ENCODE assay signal across 11 cellular contexts in genomic region chr4:165700855-165701254, GRCh38.
DNase-seq lines count a peak whose midpoint lies in the region; ATAC-seq and TF ChIP-seq lines count a peak whose summit lies in the region.
"Had no signal": no experiment of that assay in that cellular context is flagged by ENCODE, and none has a peak within 500 bp of the region (broad histone marks: within the 10 kb centered on the region; RNA-seq: fewer than 3 reads in every experiment).

No MANE protein-coding gene starts in this region.

- H3K9me3 Mint-ChIP-seq in CD4-positive, alpha-beta T cell = no peaks in the 10 kb centered on the region
- H3K9me3 Mint-ChIP-seq: activated naive CD8-positive, alpha-beta T cell treated with anti-CD3 and anti-CD28 coated beads for 36 hours had no signal

- H3K27ac Mint-ChIP-seq in CD4-positive, alpha-beta T cell = no peak overlapping the region
- H3K27ac Mint-ChIP-seq: activated naive CD8-positive, alpha-beta T cell treated with anti-CD3 and anti-CD28 coated beads for 36 hours had no signal

- DNase-seq in GM06990 (ENCODE audit: extremely low read depth, insufficient read length) = no peak
- DNase-seq in OCI-LY7 (ENCODE audit: low spot score) = peak; percentile 4
- DNase-seq in iPS-NIHi11 (ENCODE audit: low spot score) = peak; percentile 40
- DNase-seq in medulla oblongata (ENCODE audit: extremely low spot score) = no peak
- DNase-seq in SKM-1 (lab: John Stamatoyannopoulos, UW; ENCODE audit: unreplicated experiment) = no peak
- DNase-seq in NCI-H2029 (lab: John Stamatoyannopoulos, UW) = no peak
- DNase-seq in CD4-positive, alpha-beta T cell = no peak
- DNase-seq: activated naive CD8-positive, alpha-beta T cell treated with anti-CD3 and anti-CD28 coated beads for 36 hours; stomach had no signal

- peak; percentile 48 for TF ChIP-seq CTCF in GM06990 (IDR thresholded peaks at IDR 0.05; ENCODE audit: insufficient read depth, low read length, poor library complexity, severe bottlenecking)
- peak; percentile 45; the same call in 1 of the 2 replicates for TF ChIP-seq CTCF in OCI-LY7 (conservative IDR thresholded peaks at IDR 0.05; ENCODE audit: low read length)
- TF ChIP-seq CTCF in CD4-positive, alpha-beta T cell (IDR thresholded peaks at IDR 0.05) = no peak

- CTCF ChIA-PET in OCI-LY7 (lab: Charles Lee; ENCODE audit: unreplicated experiment) = no interaction called here
- CTCF ChIA-PET in CD4-positive, alpha-beta T cell (lab: Charles Lee) = no interaction called here

- H3K4me3 ChIP-seq in GM06990 (replicated peaks; ENCODE audit: low read depth, low read length) (no peak overlapping the region), OCI-LY7 (ENCODE audit: low read depth, low read length, poor library complexity, severe bottlenecking) (no peak overlapping the region)
- H3K4me3 ChIP-seq: skin epidermis, stomach had no signal

- no peak overlapping the region for H3K4me2 ChIP-seq in OCI-LY7 (ENCODE audit: low read length)

- no peaks in the 10 kb centered on the region for H3K4me1 Mint-ChIP-seq in CD4-positive, alpha-beta T cell (ENCODE audit: low read depth)
- H3K4me1 Mint-ChIP-seq: activated naive CD8-positive, alpha-beta T cell treated with anti-CD3 and anti-CD28 coated beads for 36 hours had no signal

- H3K4me1 ChIP-seq in OCI-LY7 (ENCODE audit: insufficient read depth, low read length, poor library complexity, severe bottlenecking) = no peaks in the 10 kb centered on the region
- H3K4me1 ChIP-seq: stomach had no signal

- no TSS peak for BruUV-seq in OCI-LY7 (replicated peaks; lab: Mats Ljungman, UMichigan)

- ATAC-seq in GM21576 (IDR thresholded peaks at IDR 0.05; ENCODE audit: unreplicated experiment) = peak; percentile 59
- ATAC-seq in CD4-positive, alpha-beta T cell (ENCODE audit: poor library complexity) = no peak

- H3K27me3 Mint-ChIP-seq in CD4-positive, alpha-beta T cell = no peaks in the 10 kb centered on the region
- H3K27me3 Mint-ChIP-seq: activated naive CD8-positive, alpha-beta T cell treated with anti-CD3 and anti-CD28 coated beads for 36 hours had no signal

- H3K27me3 ChIP-seq in GM06990 (replicated peaks; ENCODE audit: control insufficient read depth, insufficient read depth, low read length) = no peaks in the 10 kb centered on the region
- H3K27me3 ChIP-seq in CD4-positive, alpha-beta T cell (ENCODE audit: control insufficient read depth, insufficient read depth, low read length) = no peaks in the 10 kb centered on the region
- H3K27me3 ChIP-seq: stomach had no signal

- H3K9me2 ChIP-seq in OCI-LY7 (ENCODE audit: insufficient read depth, low read length) = no peaks in the 10 kb centered on the region

- H3K9me3 ChIP-seq in OCI-LY7 (ENCODE audit: low read length) = no peaks in the 10 kb centered on the region
- no peaks in the 10 kb centered on the region for H3K9me3 ChIP-seq in CD4-positive, alpha-beta T cell (ENCODE audit: control insufficient read depth, low read length)
- H3K9me3 ChIP-seq: stomach had no signal

- H3K27ac ChIP-seq in OCI-LY7 (ENCODE audit: low read depth, low read length, poor library complexity, severe bottlenecking) = no peak overlapping the region
- H3K27ac ChIP-seq in CD4-positive, alpha-beta T cell (ENCODE audit: low read depth, low read length) = no peak overlapping the region
- H3K27ac ChIP-seq: skin epidermis, stomach had no signal

- H3K36me3 ChIP-seq in GM06990 (ENCODE audit: control insufficient read depth, insufficient read depth, low read length) (no peaks in the 10 kb centered on the region), OCI-LY7 (ENCODE audit: insufficient read depth, low read length) (no peaks in the 10 kb centered on the region)
- H3K36me3 ChIP-seq: stomach had no signal

- no peaks in the 10 kb centered on the region for H4K20me1 ChIP-seq in OCI-LY7 (ENCODE audit: insufficient read depth, low read length)

- H3K79me2 ChIP-seq in OCI-LY7 (ENCODE audit: insufficient read depth, low read depth, low read length) = no peaks in the 10 kb centered on the region

- no peaks in the 10 kb centered on the region for H3K36me3 Mint-ChIP-seq in CD4-positive, alpha-beta T cell (ENCODE audit: low read depth)
- H3K36me3 Mint-ChIP-seq: activated naive CD8-positive, alpha-beta T cell treated with anti-CD3 and anti-CD28 coated beads for 36 hours had no signal

- intact Hi-C loops in OCI-LY7 (cut with micrococcal nuclease; ENCODE audit: unreplicated experiment) = no loop called here
- intact Hi-C loops in CD4-positive, alpha-beta T cell (cut with DNase I, micrococcal nuclease) = no loop called here

- H3K4me3 Mint-ChIP-seq in CD4-positive, alpha-beta T cell = no peak overlapping the region
- H3K4me3 Mint-ChIP-seq: activated naive CD8-positive, alpha-beta T cell treated with anti-CD3 and anti-CD28 coated beads for 36 hours had no signal

- no peak overlapping the region for H2AFZ ChIP-seq in OCI-LY7 (ENCODE audit: low read length)

- POLR2A ChIA-PET in OCI-LY7 (lab: Charles Lee) = no interaction called here
- POLR2A ChIA-PET in CD4-positive, alpha-beta T cell (lab: Charles Lee) = no interaction called here

Comparison
In these comparisons a context has a peak if more than half of its experiments do, and no peak if none do; other contexts are left out.
1. DNase-seq: peak in OCI-LY7 (single experiment) and iPS-NIHi11 (single experiment); none in GM06990 (single experiment), medulla oblongata (single experiment), SKM-1 (single experiment), NCI-H2029 (single experiment) and CD4-positive, alpha-beta T cell (0 of 10).